9 cellular contexts compared by ENCODE assay signal in the genomic region with DNA sequence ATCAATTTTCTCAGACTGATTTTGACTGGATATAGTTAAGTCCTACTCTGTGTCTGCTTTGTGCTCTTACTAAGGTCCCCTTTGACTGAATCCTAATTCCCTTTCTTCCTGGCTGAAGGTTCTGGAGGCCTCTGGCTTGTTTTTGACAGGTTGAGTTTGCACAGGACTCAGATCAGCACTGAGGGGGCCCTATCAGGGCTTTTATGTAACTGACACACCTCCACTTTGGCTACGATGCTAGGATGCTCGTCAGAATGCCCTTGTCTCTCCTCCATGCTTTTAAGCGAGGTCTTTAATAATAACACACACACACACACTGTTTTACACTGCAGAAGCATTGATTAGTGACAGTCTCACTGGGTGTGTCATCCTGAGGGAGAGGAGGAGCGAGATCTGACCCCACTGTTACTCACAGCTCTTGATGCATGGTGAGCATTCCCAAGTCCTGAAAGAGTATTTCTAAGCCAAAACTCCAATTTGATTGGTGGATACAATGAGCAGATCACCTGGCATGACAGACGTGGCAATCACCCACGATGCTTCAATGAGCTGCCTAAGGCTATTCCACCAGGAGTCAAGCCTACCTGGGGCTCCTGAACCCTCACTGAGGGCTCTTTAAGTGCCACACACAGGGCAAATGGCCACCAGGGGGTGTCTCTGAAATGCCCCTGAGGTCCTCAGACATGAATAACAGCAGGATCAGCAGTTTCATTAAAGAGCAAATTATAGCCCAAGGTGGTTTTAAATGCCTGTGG.
DNase-seq lines count a peak whose midpoint lies in the region; ATAC-seq, FAIRE-seq and TF ChIP-seq lines count a peak whose summit lies in the region.
"Had no signal": no experiment of that assay in that cellular context is flagged by ENCODE, and none has a peak within 500 bp of the region (broad histone marks: within the 10 kb centered on the region; RNA-seq: fewer than 3 reads in every experiment).

No MANE protein-coding gene starts in this region.

- H3K4me3 ChIP-seq in OCI-LY3 (ENCODE audit: low read length) (no peak overlapping the region), small intestine (ENCODE audit: low read depth in 1 of 2, low read length in 2 of 2) (no peak overlapping the region)
- H3K4me3 ChIP-seq: BLaER1 treated with 17β-estradiol and CSF1 and Interleukin-3, amounts not matched to agents 10 nM and 100 nM had no signal

- H3K4me1 ChIP-seq in OCI-LY3 (ENCODE audit: low read length) (peaks cover 32% of the 10 kb centered on the region), small intestine (ENCODE audit: control insufficient read depth in 2 of 2, insufficient read depth in 1 of 2, low read depth in 1 of 2, low read length in 1 of 2) (no peaks in the 10 kb centered on the region)

- intact Hi-C loops in left cardiac atrium (cut with DNase I) = no loop called here

- no peaks in the 10 kb centered on the region for H4K20me1 ChIP-seq in OCI-LY3 (ENCODE audit: insufficient read depth, low read length)
- H4K20me1 ChIP-seq: BLaER1 treated with 17β-estradiol and CSF1 and Interleukin-3, amounts not matched to agents 10 nM and 100 nM had no signal

- no peaks in the 10 kb centered on the region for H3K79me2 ChIP-seq in OCI-LY3 (ENCODE audit: low read length)

- no peak for ATAC-seq in GM18517 (IDR thresholded peaks at IDR 0.05; ENCODE audit: unreplicated experiment)
- ATAC-seq in left cardiac atrium = no peak

- 46 to 60% (median 59%) methylated on average over 6 of the region's 6 CpGs for WGBS in small intestine, 3 donors

- peaks cover 30% of the 10 kb centered on the region for H3K27me3 Mint-ChIP-seq in chondrocyte (ENCODE audit: low read depth)

- no peak overlapping the region for H3K4me3 Mint-ChIP-seq in chondrocyte (ENCODE audit: unreplicated experiment)

- H2AFZ ChIP-seq in OCI-LY3 (ENCODE audit: low read depth, low read length) = no peak overlapping the region

- H3K36me3 ChIP-seq in OCI-LY3 (replicated peaks; ENCODE audit: low read depth, low read length) (no peaks in the 10 kb centered on the region), small intestine (ENCODE audit: control insufficient read depth in 2 of 2, insufficient read depth in 2 of 2, low read length in 2 of 2) (no peaks in the 10 kb centered on the region)
- H3K36me3 ChIP-seq: BLaER1 treated with 17β-estradiol and CSF1 and Interleukin-3, amounts not matched to agents 10 nM and 100 nM had no signal

- no peak overlapping the region for H3K4me2 ChIP-seq in OCI-LY3 (ENCODE audit: low read length)
- H3K4me2 ChIP-seq: BLaER1 treated with 17β-estradiol and CSF1 and Interleukin-3, amounts not matched to agents 10 nM and 100 nM had no signal

- H3K4me1 Mint-ChIP-seq in chondrocyte (ENCODE audit: low read depth) = no peaks in the 10 kb centered on the region

- no peaks in the 10 kb centered on the region for H3K36me3 Mint-ChIP-seq in chondrocyte (ENCODE audit: low read depth)

- no peak for FAIRE-seq in small intestine (lab: Jason Lieb, UNC)

- H3K27me3 ChIP-seq in OCI-LY3 (ENCODE audit: low read depth, low read length) (no peaks in the 10 kb centered on the region), small intestine (ENCODE audit: control insufficient read depth in 2 of 2, insufficient read depth in 2 of 2, low read length in 2 of 2) (peaks cover 0 to 2% of the 10 kb centered on the region in 2 donors)
- H3K27me3 ChIP-seq: BLaER1 treated with 17β-estradiol and CSF1 and Interleukin-3, amounts not matched to agents 10 nM and 100 nM had no signal

- no peak overlapping the region for H3K9ac ChIP-seq in OCI-LY3 (ENCODE audit: low read length)
- H3K9ac ChIP-seq: BLaER1 treated with 17β-estradiol and CSF1 and Interleukin-3, amounts not matched to agents 10 nM and 100 nM had no signal

- H3K9me3 Mint-ChIP-seq in chondrocyte (ENCODE audit: low read depth) = no peaks in the 10 kb centered on the region

- peak; percentile 42 for TF ChIP-seq CTCF in OCI-LY3 (IDR thresholded peaks at IDR 0.05; ENCODE audit: low read depth, low read length)
- peak; percentile 37 for TF ChIP-seq CTCF in chondrocyte (IDR thresholded peaks at IDR 0.05)

- H3K27ac ChIP-seq in OCI-LY3 (ENCODE audit: low read length) (no peak overlapping the region), small intestine (ENCODE audit: low read depth in 1 of 2, low read length in 1 of 2) (no peak overlapping the region)
- H3K27ac ChIP-seq: BLaER1 treated with 17β-estradiol and CSF1 and Interleukin-3, amounts not matched to agents 10 nM and 100 nM had no signal

- no peak overlapping the region for H3K27ac Mint-ChIP-seq in chondrocyte (ENCODE audit: unreplicated experiment)

- H3K9me3 ChIP-seq in OCI-LY3 (ENCODE audit: insufficient read depth, low read length) (no peaks in the 10 kb centered on the region), small intestine (ENCODE audit: control insufficient read depth, low read depth) (no peaks in the 10 kb centered on the region)

- DNase-seq in NCI-H82 (lab: John Stamatoyannopoulos, UW) (peak; percentile 46), NCI-H82 treated with DMSO at 0.1 percent for 48 hours (lab: John Stamatoyannopoulos, UW; ENCODE audit: unreplicated experiment) (no peak), chondrocyte (ENCODE audit: low spot score) (no peak), small intestine (peak; percentile 35), mesenteric fat pad (ENCODE audit: low spot score) (no peak), left cardiac atrium (no peak)

Comparison
In these comparisons a context has a peak if more than half of its experiments do, and no peak if none do; other contexts are left out.
1. DNase-seq: peak in NCI-H82 (single experiment) and small intestine (single experiment); none in NCI-H82 treated with DMSO at 0.1 percent for 48 hours (single experiment), chondrocyte (single experiment), mesenteric fat pad (single experiment) and left cardiac atrium (single experiment).